8 cellular contexts compared by ENCODE assay signal in the genomic region with DNA sequence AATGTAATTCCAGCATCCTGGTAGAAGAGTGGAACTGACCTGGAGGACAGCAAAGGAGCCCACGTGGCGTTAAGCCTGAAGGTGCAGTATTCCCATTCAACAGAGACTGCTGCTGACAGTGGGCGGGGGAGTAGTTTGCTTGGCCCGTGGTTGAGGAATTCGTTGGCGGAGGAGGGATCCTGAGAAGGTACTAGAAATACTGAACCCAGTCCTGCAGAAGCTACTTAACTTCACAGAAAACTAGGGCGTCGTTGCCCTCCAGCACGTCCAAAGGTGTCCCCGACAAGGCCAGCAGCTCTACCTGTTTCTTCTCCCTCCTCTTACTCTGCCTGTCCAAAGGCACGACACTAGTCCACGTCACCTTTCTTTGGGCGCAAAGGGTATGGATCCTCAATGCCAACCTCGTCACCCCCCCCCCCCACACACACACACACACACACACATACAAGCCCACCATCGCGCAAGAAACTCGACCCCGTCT. TPM values are rescaled to one million over a fixed set of nuclear protein-coding genes. Genes with fewer than 3 reads are reported as not detected.
DNase-seq lines count a peak whose midpoint lies in the region; ATAC-seq and TF ChIP-seq lines count a peak whose summit lies in the region.

No MANE protein-coding gene starts in this region.

- H3K36me3 ChIP-seq in neutrophil, result no peaks in the 10 kb centered on the region

- H3K4me1 ChIP-seq in foreskin keratinocyte (peaks cover 14% of the 10 kb centered on the region), neutrophil (ENCODE audit: control insufficient read depth in 1 of 2, insufficient read depth in 1 of 2, low read depth in 1 of 2, low read length in 1 of 2) (peaks cover 46 to 47% of the 10 kb centered on the region in 2 experiments)

- peak; percentile 2 for ATAC-seq in GM18909 (IDR thresholded peaks at IDR 0.05; ENCODE audit: poor library complexity, unreplicated experiment)
- ATAC-seq in foreskin keratinocyte, result peak; percentile 52
- no peak for ATAC-seq in GM21360 (IDR thresholded peaks at IDR 0.05; ENCODE audit: unreplicated experiment)

- H3K27me3 ChIP-seq in foreskin keratinocyte (no peaks in the 10 kb centered on the region), neutrophil (no peaks in the 10 kb centered on the region)

- H3K4me3 ChIP-seq in neutrophil (ENCODE audit: low read depth in 1 of 2, low read length in 1 of 2), result peak overlapping the region; percentile 77 to 90

- DNase-seq in AG08396 (ENCODE audit: low spot score) (peak; percentile 36), HuH-7 (ENCODE audit: low spot score) (peak; percentile 49), foreskin keratinocyte (no peak), NCI-H446 treated with DMSO at 0.1 percent for 48 hours (lab: John Stamatoyannopoulos, UW) (no peak)
- DNase-seq in activated CD8-positive, alpha-beta memory T cell treated with anti-CD3 and anti-CD28 coated beads, Interleukin-2, amount 50 U/mL, for 24 hours (ENCODE audit: extremely low read depth), result peak; percentile 3

- H3K27ac ChIP-seq in foreskin keratinocyte (peak overlapping the region; percentile 6), neutrophil (peak overlapping the region; percentile 94)

- no peak for TF ChIP-seq CTCF in foreskin keratinocyte (conservative IDR thresholded peaks at IDR 0.05)
- no peak for TF ChIP-seq CTCF in neutrophil (IDR thresholded peaks at IDR 0.05)

- H3K9me3 ChIP-seq in neutrophil, result no peaks in the 10 kb centered on the region

RNA-seq across cellular contexts. Expression of a gene that starts 0.3 kb away (rescaled TPM):
- 16.5 and 17.3 TPM in 2 replicates for total RNA-seq in foreskin keratinocyte
- polyA plus RNA-seq in foreskin keratinocyte, result 1.8 and 2.2 TPM in 2 replicates

RNA-seq across cellular contexts. Expression of a gene that starts 0.5 kb away (rescaled TPM):
- 10.8 and 11.2 TPM in 2 replicates for total RNA-seq in foreskin keratinocyte
- polyA plus RNA-seq in foreskin keratinocyte, result 4.1 and 4.9 TPM in 2 replicates

RNA-seq across cellular contexts. Expression of a gene that starts 47.8 kb away (rescaled TPM):
- total RNA-seq in foreskin keratinocyte, result 134 TPM in 2 replicates
- 53.4 and 61.4 TPM in 2 replicates for polyA plus RNA-seq in foreskin keratinocyte

Comparison
In these comparisons a context has a peak if more than half of its experiments do, and no peak if none do; other contexts are left out.
1. DNase-seq: peak in AG08396 (single experiment), HuH-7 (single experiment) and activated CD8-positive, alpha-beta memory T cell treated with anti-CD3 and anti-CD28 coated beads, Interleukin-2, amount 50 U/mL, for 24 hours (single experiment); none in foreskin keratinocyte (0 of 2) and NCI-H446 treated with DMSO at 0.1 percent for 48 hours (single experiment).